Comparison of ENCODE assay signal across 25 cellular contexts in genomic region chr19:49597703-49597974, GRCh38. TPM values are rescaled to one million over a fixed set of nuclear protein-coding genes. Genes with fewer than 3 reads are reported as not detected.
"Had no signal": no experiment of that assay in that cellular context is flagged by ENCODE, and none has a peak within 500 bp of the region (broad histone marks: within the 10 kb centered on the region; RNA-seq: fewer than 3 reads in every experiment).

No MANE protein-coding gene starts in this region.

- H3K27me3 ChIP-seq: esophagus muscularis mucosa, foreskin keratinocyte, gastroesophageal sphincter, heart left ventricle, hepatocyte, left lung, sigmoid colon, stomach, tibial artery, upper lobe of left lung had no signal

- H3K27ac ChIP-seq: coronary artery, esophagus muscularis mucosa, foreskin keratinocyte, gastroesophageal sphincter, heart left ventricle, hepatocyte, left lung, parathyroid adenoma, sigmoid colon, stomach, tibial artery, upper lobe of left lung had no signal

- H3K4me3 ChIP-seq: coronary artery, esophagus muscularis mucosa, gastroesophageal sphincter, heart left ventricle, hepatocyte, left lung, mucosa of descending colon, sigmoid colon, stomach, tibial artery, upper lobe of left lung had no signal

- ATAC-seq: foreskin keratinocyte; gastroesophageal sphincter; heart left ventricle; left cardiac atrium; left lung; mucosa of descending colon; natural killer cell treated with Interleukin-12 subunit alpha and Interleukin-12 subunit beta and Interleukin-15 and Interleukin-18, amount 100 ng/mL, for 72 hours; stimulated activated effector memory CD8-positive, alpha-beta T cell treated with anti-CD3 and anti-CD28 coated beads, Interleukin-12 subunit alpha, Interleukin-12 subunit beta, amount 100 ng/mL, for 72 hours had no signal

- DNase-seq: dermis blood vessel endothelial cell; effector memory CD4-positive, alpha-beta T cell; foreskin keratinocyte; heart left ventricle; left cardiac atrium; mesenchymal stem cell; naive B cell; sigmoid colon; stimulated activated CD4-positive, alpha-beta T cell treated with anti-CD3 and anti-CD28 coated beads, Interleukin-2, amount 100 ng/mL, for 24 hours; stimulated activated CD4-positive, alpha-beta T cell treated with anti-CD3 and anti-CD28 coated beads, Interleukin-4, amount 100 ng/mL, for 24 hours; stimulated activated naive CD4-positive, alpha-beta T cell treated with Interleukin-2 at 50 U/mL for 16 hours; stomach; tibial artery had no signal

- H3K4me1 ChIP-seq: parathyroid adenoma had no signal

- H3K9me3 ChIP-seq: esophagus muscularis mucosa, gastroesophageal sphincter, heart left ventricle, left lung, mucosa of descending colon, sigmoid colon, stomach, tibial artery, upper lobe of left lung had no signal

RNA-seq across cellular contexts. Expression of gene PRRG2, which starts 16.5 kb away (rescaled TPM):
- total RNA-seq: skeletal muscle tissue had no signal
- polyA plus RNA-seq: fibroblast of lung had no signal
